Comparison of ENCODE assay signal across 8 cellular contexts in the genomic region with DNA sequence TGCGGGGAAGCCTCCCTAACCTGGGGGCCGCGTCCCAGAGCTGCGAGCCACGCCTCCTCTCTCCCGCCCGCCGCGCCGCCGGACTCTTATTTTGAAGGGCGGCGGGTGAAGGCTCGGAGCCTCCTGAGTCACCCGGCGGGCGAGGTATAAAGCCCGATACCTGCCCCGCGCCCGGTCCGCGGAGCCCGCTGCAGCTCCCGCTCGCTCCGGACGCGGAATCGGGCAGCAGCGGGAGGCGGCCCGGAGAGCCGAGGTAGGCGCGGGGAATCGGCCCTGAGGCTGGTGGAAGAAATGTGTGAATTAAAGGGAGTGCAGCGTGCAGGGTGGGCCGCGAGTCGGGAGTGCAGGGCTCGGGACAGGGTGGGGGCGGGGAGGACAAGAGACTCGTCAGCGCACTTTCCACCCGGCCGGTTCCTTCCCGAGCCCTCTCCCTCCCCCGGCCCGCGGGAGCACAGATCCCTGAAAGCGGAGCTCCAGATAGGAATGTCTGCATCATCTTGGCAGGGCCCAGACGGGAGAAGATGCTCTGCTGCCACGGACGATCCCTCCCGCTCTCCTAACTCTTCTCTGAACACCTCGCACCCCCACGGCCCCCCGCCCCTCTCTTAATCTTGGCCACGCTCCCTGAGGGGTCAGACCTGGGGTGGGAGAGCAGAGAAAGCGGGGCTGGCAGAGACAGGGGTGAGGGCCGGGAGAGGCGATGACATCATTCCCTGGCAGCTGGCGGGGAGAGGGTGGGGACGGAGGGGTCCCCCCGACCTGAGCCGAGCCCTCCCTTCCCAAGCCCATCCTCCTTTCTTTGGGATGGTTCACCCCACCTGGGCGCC.
DNase-seq lines count a peak whose midpoint lies in the region; ATAC-seq lines count a peak whose summit lies in the region.

No MANE protein-coding gene starts in this region.

- no peak overlapping the region for H3K27ac Mint-ChIP-seq in activated CD8-positive, alpha-beta T cell treated with anti-CD3 and anti-CD28 coated beads, Interleukin-2, amount 10 ng/mL, durations not matched to agents 7 days and 5 days
- no peak overlapping the region for H3K27ac Mint-ChIP-seq in memory B cell

- peaks cover 13% of the 10 kb centered on the region for H3K4me1 Mint-ChIP-seq in activated CD8-positive, alpha-beta T cell treated with anti-CD3 and anti-CD28 coated beads, Interleukin-2, amount 10 ng/mL, durations not matched to agents 7 days and 5 days (ENCODE audit: low read depth)
- peaks cover 10% of the 10 kb centered on the region for H3K4me1 Mint-ChIP-seq in memory B cell

- peak overlapping the region; percentile 52 for H3K4me3 Mint-ChIP-seq in activated CD8-positive, alpha-beta T cell treated with anti-CD3 and anti-CD28 coated beads, Interleukin-2, amount 10 ng/mL, durations not matched to agents 7 days and 5 days
- H3K4me3 Mint-ChIP-seq in memory B cell, result peak overlapping the region; percentile 81

- peaks cover 60% of the 10 kb centered on the region for H3K27me3 Mint-ChIP-seq in activated CD8-positive, alpha-beta T cell treated with anti-CD3 and anti-CD28 coated beads, Interleukin-2, amount 10 ng/mL, durations not matched to agents 7 days and 5 days (ENCODE audit: low read depth)
- peaks cover 34% of the 10 kb centered on the region for H3K27me3 Mint-ChIP-seq in memory B cell

- ATAC-seq in HG02884 (IDR thresholded peaks at IDR 0.05; ENCODE audit: unreplicated experiment), result peak; percentile 89
- ATAC-seq in activated CD8-positive, alpha-beta T cell treated with anti-CD3 and anti-CD28 coated beads, Interleukin-2, amount 10 ng/mL, durations not matched to agents 7 days and 5 days, result peak; percentile 91
- peak; percentile 88 for ATAC-seq in memory B cell (ENCODE audit: low read depth)

- H3K9me3 Mint-ChIP-seq in activated CD8-positive, alpha-beta T cell treated with anti-CD3 and anti-CD28 coated beads, Interleukin-2, amount 10 ng/mL, durations not matched to agents 7 days and 5 days (ENCODE audit: insufficient read depth), result no peaks in the 10 kb centered on the region
- H3K9me3 Mint-ChIP-seq in memory B cell, result no peaks in the 10 kb centered on the region

- DNase-seq in NCI-H748 (lab: John Stamatoyannopoulos, UW; ENCODE audit: unreplicated experiment) (peak; percentile 58), NCI-H748 treated with DMSO at 0.1 percent for 48 hours (lab: John Stamatoyannopoulos, UW) (no peak), NCI-H2196 (lab: John Stamatoyannopoulos, UW; ENCODE audit: unreplicated experiment) (peak; percentile 60), memory B cell (ENCODE audit: low spot score in 2 of 2) (peak; percentile 18 to 54)
- peak; percentile 62 for DNase-seq in activated CD8-positive, alpha-beta T cell treated with anti-CD3 and anti-CD28 coated beads, Interleukin-2, amount 10 ng/mL, durations not matched to agents 7 days and 5 days
- DNase-seq in effector CD8-positive, alpha-beta T cell (lab: John Stamatoyannopoulos, UW), result peak; percentile 7
- DNase-seq in stimulated activated CD8-positive, alpha-beta memory T cell treated with anti-CD3 and anti-CD28 coated beads, Interleukin-15, amount 100 ng/mL, for 24 hours (ENCODE audit: low read depth), result peak; percentile 11

- no peaks in the 10 kb centered on the region for H3K36me3 Mint-ChIP-seq in activated CD8-positive, alpha-beta T cell treated with anti-CD3 and anti-CD28 coated beads, Interleukin-2, amount 10 ng/mL, durations not matched to agents 7 days and 5 days (ENCODE audit: low read depth)
- no peaks in the 10 kb centered on the region for H3K36me3 Mint-ChIP-seq in memory B cell

- CTCF ChIA-PET in activated CD8-positive, alpha-beta T cell treated with anti-CD3 and anti-CD28 coated beads, Interleukin-2, amount 10 ng/mL, durations not matched to agents 7 days and 5 days (lab: Charles Lee), result interaction anchor here (1.5 kb wide), 1 partner anchor 91 kb away, joined by 3 read pairs; no protein-coding TSS in a partner anchor

- POLR2A ChIA-PET in activated CD8-positive, alpha-beta T cell treated with anti-CD3 and anti-CD28 coated beads, Interleukin-2, amount 10 ng/mL, durations not matched to agents 7 days and 5 days (lab: Charles Lee), result no interaction called here
